In the genomic region with DNA sequence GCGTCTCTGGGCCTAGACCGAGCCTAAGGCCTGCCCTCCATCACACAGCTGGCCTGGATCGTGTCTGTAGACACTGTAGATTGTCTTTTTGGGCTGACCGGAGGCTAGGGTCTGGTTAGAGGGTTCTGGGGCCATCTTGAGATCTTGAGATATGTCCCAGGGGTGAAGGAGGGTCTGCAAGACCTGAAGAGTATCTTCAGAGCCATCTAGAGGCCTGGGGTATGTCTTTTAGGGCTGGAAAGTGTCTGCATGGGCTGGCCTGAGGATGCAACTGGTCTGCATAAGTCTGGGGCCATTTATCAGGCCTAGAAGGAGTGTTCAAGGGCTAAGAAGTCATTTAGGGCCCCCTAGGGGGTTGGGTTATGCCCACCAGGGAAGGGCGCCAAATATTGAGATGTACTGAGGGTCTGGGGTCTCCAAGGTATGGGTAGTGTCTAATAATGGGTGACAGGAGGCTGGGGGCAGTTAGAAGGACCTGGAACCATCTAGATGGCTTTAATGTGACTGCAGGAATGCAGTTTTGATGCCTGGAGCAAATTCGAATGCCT, we compare ENCODE assay signal across 8 cellular contexts. TPM values are rescaled to one million over a fixed set of nuclear protein-coding genes. Genes with fewer than 3 reads are reported as not detected.
DNase-seq lines count a peak whose midpoint lies in the region; TF ChIP-seq lines count a peak whose summit lies in the region.

No MANE protein-coding gene starts in this region.

- intact Hi-C loops in posterior vena cava (cut with DNase I) = no loop called here

- POLR2A ChIA-PET in CD8-positive, alpha-beta memory T cell (lab: Charles Lee) = interaction anchor here (1.2 to 5.2 kb wide), 8 partner anchors 21 to 209 kb away, joined by 4 to 61 read pairs (median 6); a partner anchor contains a TSS

- H2AFZ ChIP-seq in neuron (ENCODE audit: low read depth, low read length) = no peak overlapping the region

- no peak for TF ChIP-seq CTCF in GM10266 (IDR thresholded peaks at IDR 0.05; ENCODE audit: control insufficient read depth, insufficient read depth, low read depth, missing control alignments)

- H3K4me1 Mint-ChIP-seq in CD8-positive, alpha-beta memory T cell = peaks cover 54 to 80% (median 65%) of the 10 kb centered on the region in 3 donors

- peak overlapping the region; percentile 67 for H3K4me3 ChIP-seq in CD8-positive, alpha-beta memory T cell (ENCODE audit: low read length)
- H3K4me3 ChIP-seq in effector memory CD4-positive, alpha-beta T cell (ENCODE audit: insufficient read depth, low read depth, low read length, poor library complexity, severe bottlenecking) = peak overlapping the region; percentile 84
- peak overlapping the region; percentile 99 for H3K4me3 ChIP-seq in neuron (ENCODE audit: low read length)

- H3K9me3 ChIP-seq in CD8-positive, alpha-beta memory T cell (ENCODE audit: low read length) = no peaks in the 10 kb centered on the region
- H3K9me3 ChIP-seq in effector memory CD4-positive, alpha-beta T cell (ENCODE audit: control insufficient read depth, low read length) = no peaks in the 10 kb centered on the region
- H3K9me3 ChIP-seq in neuron (ENCODE audit: low read length) = no peaks in the 10 kb centered on the region

- H3K36me3 ChIP-seq in CD8-positive, alpha-beta memory T cell (ENCODE audit: insufficient read depth, low read length) = peaks cover 7% of the 10 kb centered on the region
- peaks cover 23% of the 10 kb centered on the region for H3K36me3 ChIP-seq in effector memory CD4-positive, alpha-beta T cell (ENCODE audit: control insufficient read depth, insufficient read depth, low read length)
- H3K36me3 ChIP-seq in neuron (ENCODE audit: insufficient read depth, low read length) = peaks cover 30% of the 10 kb centered on the region

- H3K27ac Mint-ChIP-seq in CD8-positive, alpha-beta memory T cell = peak overlapping the region; percentile 94 to 99 (median 98)

- peaks cover 0 to 3% of the 10 kb centered on the region in 2 donors for H3K27me3 Mint-ChIP-seq in CD8-positive, alpha-beta memory T cell

- peak overlapping the region; percentile 85 to 97 (median 95) for H3K4me3 Mint-ChIP-seq in CD8-positive, alpha-beta memory T cell

- CTCF ChIA-PET in CD8-positive, alpha-beta memory T cell (lab: Charles Lee) = interaction anchor here (1.0 to 2.8 kb wide), 5 partner anchors 13 to 96 kb away, joined by 3 to 14 read pairs (median 4); a partner anchor contains a TSS

- no peaks in the 10 kb centered on the region for H3K9me3 Mint-ChIP-seq in CD8-positive, alpha-beta memory T cell

- H3K27me3 ChIP-seq in CD8-positive, alpha-beta memory T cell (ENCODE audit: insufficient read depth, low read length, poor library complexity, severe bottlenecking) = no peaks in the 10 kb centered on the region
- no peaks in the 10 kb centered on the region for H3K27me3 ChIP-seq in effector memory CD4-positive, alpha-beta T cell (replicated peaks; ENCODE audit: control insufficient read depth, insufficient read depth, low read length, poor library complexity, severe bottlenecking)
- no peaks in the 10 kb centered on the region for H3K27me3 ChIP-seq in neuron (ENCODE audit: insufficient read depth, low read length)

- H3K4me1 ChIP-seq in CD8-positive, alpha-beta memory T cell (ENCODE audit: insufficient read depth, low read length) = peaks cover 37% of the 10 kb centered on the region
- H3K4me1 ChIP-seq in effector memory CD4-positive, alpha-beta T cell (ENCODE audit: control insufficient read depth, insufficient read depth, low read length, poor library complexity, severe bottlenecking) = peaks cover 34% of the 10 kb centered on the region
- peaks cover 32% of the 10 kb centered on the region for H3K4me1 ChIP-seq in neuron (ENCODE audit: insufficient read depth, low read length)

- peaks cover 0 to 42% (median 0%) of the 10 kb centered on the region in 3 donors for H3K36me3 Mint-ChIP-seq in CD8-positive, alpha-beta memory T cell

- peak overlapping the region; percentile 90 for H3K27ac ChIP-seq in CD8-positive, alpha-beta memory T cell (ENCODE audit: low read depth, low read length)
- peak overlapping the region; percentile 94 for H3K27ac ChIP-seq in effector memory CD4-positive, alpha-beta T cell (ENCODE audit: insufficient read depth, low read length, poor library complexity, severe bottlenecking)

- no peak for DNase-seq in CD8-positive, alpha-beta memory T cell
- DNase-seq in NCI-H2171 treated with DMSO at 0.1 percent for 48 hours (lab: John Stamatoyannopoulos, UW) (peak; percentile 20), GM10266 (ENCODE audit: extremely low spot score) (no peak), posterior vena cava (ENCODE audit: low spot score) (no peak), Ammon's horn (ENCODE audit: low spot score) (no peak), COR-L47 (lab: John Stamatoyannopoulos, UW) (no peak)
- DNase-seq in effector memory CD4-positive, alpha-beta T cell = no peak

RNA-seq across cellular contexts. Expression of a gene that starts 0.6 kb away (rescaled TPM):
- 10 to 100 TPM; 79.2 to 79.7 TPM for total RNA-seq in CD8-positive, alpha-beta memory T cell
- polyA plus RNA-seq in CD8-positive, alpha-beta memory T cell = 3.2 TPM
- total RNA-seq in posterior vena cava = 10 to 100 TPM; 43.5 to 55.1 TPM

RNA-seq across cellular contexts. Expression of a gene that starts 2.6 kb away (rescaled TPM):
- 1 to 10 TPM; 5.3 to 5.8 TPM for total RNA-seq in CD8-positive, alpha-beta memory T cell
- 16.0 TPM for polyA plus RNA-seq in CD8-positive, alpha-beta memory T cell
- total RNA-seq in posterior vena cava = 100 to 1,000 TPM; 124 to 173 TPM

RNA-seq across cellular contexts. Expression of a gene that starts 23.1 kb away (rescaled TPM):
- 100 to 1,000 TPM; 118 to 127 TPM for total RNA-seq in CD8-positive, alpha-beta memory T cell
- polyA plus RNA-seq in CD8-positive, alpha-beta memory T cell = 81.7 TPM
- total RNA-seq in posterior vena cava = 10 to 100 TPM; 40.6 to 50.9 TPM

RNA-seq across cellular contexts. Expression of a gene that starts 23.2 kb away (rescaled TPM):
- 10 to 100 TPM; 68.2 to 70.9 TPM for total RNA-seq in CD8-positive, alpha-beta memory T cell
- 18.9 TPM for polyA plus RNA-seq in CD8-positive, alpha-beta memory T cell
- 1 to 10 TPM; 8.5 to 9.3 TPM for total RNA-seq in posterior vena cava

RNA-seq across cellular contexts. Expression of a gene that starts 34.5 kb away (rescaled TPM):
- 100 to 1,000 TPM; 529 to 537 TPM for total RNA-seq in CD8-positive, alpha-beta memory T cell
- polyA plus RNA-seq in CD8-positive, alpha-beta memory T cell = 135 TPM
- total RNA-seq in posterior vena cava = 10 to 100 TPM; 79.1 to 91.5 TPM

Comparison
In these comparisons a context has a peak if more than half of its experiments do, and no peak if none do; other contexts are left out.
1. RNA of a gene that starts 2.6 kb away (total RNA-seq): 124 to 173 TPM in posterior vena cava; 5.3 to 5.8 TPM in CD8-positive, alpha-beta memory T cell; every median in the first group is over 10 times any median in the second.
2. Peak in every context shown above with its lines, with median percentiles within 50 percentile points of each other: H3K4me3 ChIP-seq.